Comparison of ENCODE assay signal across 12 cellular contexts in the genomic region with DNA sequence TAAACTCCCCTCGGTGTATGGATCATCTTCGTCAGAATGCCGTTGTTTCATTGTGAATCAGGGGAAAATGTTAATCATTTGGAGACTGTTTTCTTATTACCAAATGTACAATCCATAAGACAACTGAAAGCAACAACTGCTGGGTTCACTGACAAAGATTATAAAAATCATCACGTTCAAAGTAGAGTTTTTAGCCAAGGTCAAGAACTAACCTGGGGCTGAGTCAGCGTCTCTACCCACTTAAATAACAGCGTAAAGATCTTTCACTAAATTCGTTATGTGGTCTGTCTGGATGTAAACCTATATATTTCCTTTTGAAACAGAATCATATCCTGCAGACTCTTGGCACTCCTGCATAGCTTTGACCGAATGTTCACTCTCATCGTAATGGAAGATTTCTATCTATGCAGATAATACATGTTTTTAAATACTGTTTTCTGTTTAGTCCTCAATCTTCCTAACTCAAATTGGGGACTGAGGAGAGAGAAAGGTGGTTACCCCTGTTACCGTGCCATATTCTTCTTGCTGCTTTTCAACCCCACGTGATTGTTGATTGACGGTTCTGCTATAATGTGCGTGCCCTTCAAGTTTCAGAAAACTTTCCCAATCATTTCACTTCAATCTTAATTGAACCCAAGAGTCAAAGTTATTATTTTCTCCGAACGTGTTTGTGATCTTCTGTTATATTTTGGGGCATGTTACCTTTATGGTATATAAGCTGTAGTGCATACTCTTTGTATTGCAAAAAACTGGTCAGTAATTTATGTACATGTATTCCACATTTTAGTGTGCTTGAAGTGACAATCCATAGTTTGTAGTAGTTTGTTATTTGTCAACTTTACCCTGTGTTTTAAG. TPM values are rescaled to one million over a fixed set of nuclear protein-coding genes. Genes with fewer than 3 reads are reported as not detected.
DNase-seq lines count a peak whose midpoint lies in the region; ATAC-seq and TF ChIP-seq lines count a peak whose summit lies in the region.
"Had no signal": no experiment of that assay in that cellular context is flagged by ENCODE, and none has a peak within 500 bp of the region (broad histone marks: within the 10 kb centered on the region; RNA-seq: fewer than 3 reads in every experiment).

No MANE protein-coding gene starts in this region.

- H3K4me3 Mint-ChIP-seq in activated naive CD4-positive, alpha-beta T cell treated with anti-CD3 and anti-CD28 coated beads for 36 hours: peak overlapping the region; percentile 44
- H3K4me3 Mint-ChIP-seq in T-helper 17 cell: peak overlapping the region; percentile 45

- no peaks in the 10 kb centered on the region for H3K9me3 Mint-ChIP-seq in activated naive CD4-positive, alpha-beta T cell treated with anti-CD3 and anti-CD28 coated beads for 36 hours

- peaks cover 18% of the 10 kb centered on the region for H3K36me3 Mint-ChIP-seq in activated naive CD4-positive, alpha-beta T cell treated with anti-CD3 and anti-CD28 coated beads for 36 hours (ENCODE audit: low read depth)
- peaks cover 2% of the 10 kb centered on the region for H3K36me3 Mint-ChIP-seq in T-helper 17 cell (ENCODE audit: low read depth)

- peak; percentile 41 for DNase-seq in activated naive CD4-positive, alpha-beta T cell treated with anti-CD3 and anti-CD28 coated beads for 36 hours
- DNase-seq in activated naive CD4-positive, alpha-beta T cell (lab: John Stamatoyannopoulos, UW): no peak
- no peak for DNase-seq in T-helper 17 cell
- no peak for DNase-seq in stimulated activated naive CD8-positive, alpha-beta T cell treated with anti-CD3 and anti-CD28 coated beads, Interleukin-15, Interleukin-2, amounts not matched to agents 100 U/mL and 50 U/mL, for 24 hours
- no peak for DNase-seq in prostate gland (ENCODE audit: low spot score)
- DNase-seq in amniotic stem cell (lab: John Stamatoyannopoulos, UW): no peak
- DNase-seq: hypothalamus, NCI-H1048, NCI-H446, SHP77 treated with DMSO at 0.1 percent for 48 hours had no signal

- 72% methylated on average over 15 of the region's 15 CpGs for WGBS in prostate gland

- CTCF ChIA-PET in activated naive CD4-positive, alpha-beta T cell treated with anti-CD3 and anti-CD28 coated beads for 36 hours (lab: Charles Lee): interaction anchor here (0.7 to 3.7 kb wide), 13 partner anchors 10 to 350 kb away, joined by 3 to 22 read pairs (median 5); partner anchors contain the start of gene NIPAL3

- no peak for TF ChIP-seq CTCF in prostate gland (IDR thresholded peaks at IDR 0.05)

- no peak for TF ChIP-seq POLR2A in prostate gland (IDR thresholded peaks at IDR 0.05)

- peak overlapping the region; percentile 92 for H3K27ac Mint-ChIP-seq in activated naive CD4-positive, alpha-beta T cell treated with anti-CD3 and anti-CD28 coated beads for 36 hours
- H3K27ac Mint-ChIP-seq in T-helper 17 cell: peak overlapping the region; percentile 98

- H3K9me3 ChIP-seq in T-helper 17 cell (ENCODE audit: control insufficient read depth, low read length, poor library complexity, severe bottlenecking) (no peaks in the 10 kb centered on the region), endocrine pancreas (ENCODE audit: control insufficient read depth, low read length) (no peaks in the 10 kb centered on the region), prostate gland (no peaks in the 10 kb centered on the region)

- H3K36me3 ChIP-seq in endocrine pancreas (ENCODE audit: control insufficient read depth, insufficient read depth, low read length) (peaks cover 1% of the 10 kb centered on the region), prostate gland (no peaks in the 10 kb centered on the region)

- intact Hi-C loops in activated naive CD4-positive, alpha-beta T cell treated with anti-CD3 and anti-CD28 coated beads for 36 hours (cut with micrococcal nuclease): loop anchor here (1.0 to 5.0 kb wide), 6 partner anchors 34 to 558 kb away; partner anchors contain the start of genes CLIC4, SRRM1 and SRSF10
- intact Hi-C loops in prostate gland (cut with DNase I): no loop called here

- no peak overlapping the region for H3K9ac ChIP-seq in endocrine pancreas (ENCODE audit: control insufficient read depth, insufficient read depth, low read length)

- peaks cover 81% of the 10 kb centered on the region for H3K4me1 Mint-ChIP-seq in activated naive CD4-positive, alpha-beta T cell treated with anti-CD3 and anti-CD28 coated beads for 36 hours (ENCODE audit: low read depth)
- peaks cover 41% of the 10 kb centered on the region for H3K4me1 Mint-ChIP-seq in T-helper 17 cell

- H3K27me3 Mint-ChIP-seq in activated naive CD4-positive, alpha-beta T cell treated with anti-CD3 and anti-CD28 coated beads for 36 hours (ENCODE audit: low read depth): no peaks in the 10 kb centered on the region
- no peaks in the 10 kb centered on the region for H3K27me3 Mint-ChIP-seq in T-helper 17 cell

- H3K27me3 ChIP-seq in endocrine pancreas (ENCODE audit: control insufficient read depth, insufficient read depth, low read length): no peaks in the 10 kb centered on the region
- H3K27me3 ChIP-seq in prostate gland (replicated peaks; ENCODE audit: insufficient read depth): no peaks in the 10 kb centered on the region

- H3K27ac ChIP-seq in prostate gland: no peak overlapping the region

- no peak for ATAC-seq in T-helper 17 cell
- peak; percentile 45 for ATAC-seq in stimulated activated naive CD8-positive, alpha-beta T cell treated with anti-CD3 and anti-CD28 coated beads, Interleukin-15, Interleukin-2, amounts not matched to agents 100 U/mL and 50 U/mL, for 24 hours
- ATAC-seq in HG02678 (IDR thresholded peaks at IDR 0.05; ENCODE audit: unreplicated experiment): no peak

- H3K4me3 ChIP-seq in endocrine pancreas (ENCODE audit: control insufficient read depth, insufficient read depth, low read length) (peak overlapping the region; percentile 25), prostate gland (no peak overlapping the region)

- peaks cover 10% of the 10 kb centered on the region for H3K4me1 ChIP-seq in endocrine pancreas (ENCODE audit: control insufficient read depth, insufficient read depth, low read length)
- H3K4me1 ChIP-seq in prostate gland (replicated peaks): peaks cover 4% of the 10 kb centered on the region

RNA-seq across cellular contexts. Expression of gene NCMAP, which starts 15.6 kb away (rescaled TPM):
- under 1 TPM; 0.20 to 0.31 TPM for total RNA-seq in activated naive CD4-positive, alpha-beta T cell treated with anti-CD3 and anti-CD28 coated beads for 36 hours
- total RNA-seq in T-helper 17 cell (not detected), prostate gland (1 to 10 TPM; 2.0 to 7.7 TPM)

RNA-seq across cellular contexts. Expression of gene RCAN3, which starts 37.6 kb away (rescaled TPM):
- total RNA-seq in activated naive CD4-positive, alpha-beta T cell treated with anti-CD3 and anti-CD28 coated beads for 36 hours: 10 to 100 TPM; 70.8 to 71.9 TPM
- total RNA-seq in T-helper 17 cell (100 to 1,000 TPM; 152 to 160 TPM), prostate gland (100 to 1,000 TPM in 1 of 2 donors, 10 to 100 TPM in 1; 50.8 to 238 TPM)
